In the genomic region with DNA sequence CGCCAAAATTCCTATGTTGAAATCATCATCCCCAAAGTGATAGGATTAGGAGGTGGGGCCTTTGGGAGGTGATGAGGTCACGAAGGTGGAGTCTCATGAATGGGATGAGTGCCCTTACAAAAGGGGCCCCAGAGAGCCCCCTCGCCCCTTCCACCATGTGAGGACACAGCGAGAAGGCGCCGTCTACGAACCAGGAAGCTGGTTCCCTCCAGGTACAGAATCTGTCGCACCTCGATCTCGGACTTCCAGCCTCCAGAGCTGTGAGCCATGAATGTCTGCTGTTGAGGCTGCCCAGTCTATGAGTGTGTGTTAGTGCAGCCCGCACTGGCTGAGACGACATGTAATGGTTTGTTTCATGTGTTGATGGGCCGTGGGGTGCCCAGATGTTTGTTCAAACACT, we compare ENCODE assay signal across 36 cellular contexts.
DNase-seq lines count a peak whose midpoint lies in the region; FAIRE-seq and TF ChIP-seq lines count a peak whose summit lies in the region.
"Had no signal": no experiment of that assay in that cellular context is flagged by ENCODE, and none has a peak within 500 bp of the region (broad histone marks: within the 10 kb centered on the region; RNA-seq: fewer than 3 reads in every experiment).

No MANE protein-coding gene starts in this region.

- no peaks in the 10 kb centered on the region for H3K4me1 Mint-ChIP-seq in astrocyte (ENCODE audit: low read depth, unreplicated experiment)
- no peaks in the 10 kb centered on the region for H3K4me1 Mint-ChIP-seq in chondrocyte (ENCODE audit: low read depth)
- H3K4me1 Mint-ChIP-seq: B cell, CD14-positive monocyte had no signal

- H3K36me3 ChIP-seq in astrocyte (ENCODE audit: insufficient read depth, low read length) (no peaks in the 10 kb centered on the region), kidney (ENCODE audit: control insufficient read depth in 1 of 2, insufficient read depth in 2 of 2, low read length in 2 of 2) (no peaks in the 10 kb centered on the region)
- H3K36me3 ChIP-seq: BE2C had no signal

- no peak overlapping the region for H3K9ac ChIP-seq in astrocyte (ENCODE audit: low read length)
- H3K9ac ChIP-seq in kidney (ENCODE audit: low read length in 2 of 2), result no peak overlapping the region
- H3K9ac ChIP-seq: BLaER1; BLaER1 treated with 17β-estradiol and CSF1 and Interleukin-3, amounts not matched to agents 10 nM and 100 nM had no signal

- H3K27me3 Mint-ChIP-seq in astrocyte (ENCODE audit: low read depth, unreplicated experiment) (no peaks in the 10 kb centered on the region), chondrocyte (ENCODE audit: low read depth) (no peaks in the 10 kb centered on the region)
- H3K27me3 Mint-ChIP-seq: B cell; CD4-positive, alpha-beta memory T cell; CD4-positive, alpha-beta T cell; CD4-positive, CD25-positive, alpha-beta regulatory T cell; CD8-positive, alpha-beta memory T cell had no signal

- no peaks in the 10 kb centered on the region for H3K27me3 ChIP-seq in astrocyte (ENCODE audit: insufficient read depth, low read length)
- H3K27me3 ChIP-seq: BE2C; BLaER1; BLaER1 treated with 17β-estradiol and CSF1 and Interleukin-3, amounts not matched to agents 10 nM and 100 nM had no signal

- no peaks in the 10 kb centered on the region for H3K4me1 ChIP-seq in astrocyte (ENCODE audit: insufficient read depth, low read length)
- H3K4me1 ChIP-seq in kidney (ENCODE audit: control insufficient read depth in 1 of 2, insufficient read depth in 1 of 2, low read depth in 1 of 2, low read length in 2 of 2), result no peaks in the 10 kb centered on the region
- H3K4me1 ChIP-seq: A549; BE2C; BLaER1; BLaER1 treated with 17β-estradiol and CSF1 and Interleukin-3, amounts not matched to agents 10 nM and 100 nM; Caco-2 had no signal

- no peak overlapping the region for H2AFZ ChIP-seq in astrocyte (ENCODE audit: low read depth, low read length)

- H3K4me2 ChIP-seq in astrocyte (ENCODE audit: low read length), result no peak overlapping the region
- H3K4me2 ChIP-seq: A549; BLaER1; BLaER1 treated with 17β-estradiol and CSF1 and Interleukin-3, amounts not matched to agents 10 nM and 100 nM had no signal

- no peak overlapping the region for H3K27ac Mint-ChIP-seq in astrocyte (ENCODE audit: unreplicated experiment)
- H3K27ac Mint-ChIP-seq in chondrocyte (ENCODE audit: unreplicated experiment), result no peak overlapping the region
- H3K27ac Mint-ChIP-seq: B cell; CD4-positive, alpha-beta T cell; CD8-positive, alpha-beta T cell had no signal

- H3K9me3 Mint-ChIP-seq in astrocyte (ENCODE audit: unreplicated experiment) (no peaks in the 10 kb centered on the region), chondrocyte (ENCODE audit: low read depth) (no peaks in the 10 kb centered on the region)
- H3K9me3 Mint-ChIP-seq: CD4-positive, alpha-beta memory T cell; CD4-positive, alpha-beta T cell; CD4-positive, CD25-positive, alpha-beta regulatory T cell; CD8-positive, alpha-beta memory T cell; CD8-positive, alpha-beta T cell had no signal

- TF ChIP-seq CTCF in astrocyte (IDR thresholded peaks at IDR 0.05; ENCODE audit: insufficient read depth, low read depth, low read length), result no peak
- no peak for TF ChIP-seq CTCF in chondrocyte (IDR thresholded peaks at IDR 0.05)
- TF ChIP-seq CTCF in kidney (IDR thresholded peaks at IDR 0.05; ENCODE audit: borderline replicate concordance, extremely low read depth, insufficient read depth), result no peak

- H3K4me3 Mint-ChIP-seq in astrocyte (ENCODE audit: unreplicated experiment) (no peak overlapping the region), chondrocyte (ENCODE audit: unreplicated experiment) (no peak overlapping the region)
- H3K4me3 Mint-ChIP-seq: B cell; CD14-positive monocyte; CD4-positive, alpha-beta memory T cell; CD4-positive, alpha-beta T cell; CD4-positive, CD25-positive, alpha-beta regulatory T cell; CD8-positive, alpha-beta memory T cell; CD8-positive, alpha-beta T cell had no signal

- H3K9me3 ChIP-seq in astrocyte (ENCODE audit: insufficient read depth, low read depth, low read length) (no peaks in the 10 kb centered on the region), kidney (ENCODE audit: control insufficient read depth in 1 of 2, low read length in 2 of 2) (no peaks in the 10 kb centered on the region)
- H3K9me3 ChIP-seq: A549, BE2C, Caco-2 had no signal

- DNase-seq in GM12891 (ENCODE audit: insufficient read length, low spot score), result no peak
- no peak for DNase-seq in GM18507 (ENCODE audit: extremely low spot score, insufficient read length, low read depth)
- no peak for DNase-seq in astrocyte (ENCODE audit: low read depth)
- peak; percentile 79 for DNase-seq in chondrocyte (ENCODE audit: low spot score)
- DNase-seq in DMS 273 (lab: John Stamatoyannopoulos, UW; ENCODE audit: unreplicated experiment), result no peak
- DNase-seq in hippocampal formation (lab: John Stamatoyannopoulos, UW), result no peak
- no peak for DNase-seq in kidney
- no peak for DNase-seq in activated CD4-positive, alpha-beta T cell treated with anti-CD3 and anti-CD28 coated beads, Interleukin-2, amount 50 U/mL, for 48 hours
- DNase-seq: 8988T; ACHN; AML-193; BE2C; C1 segment of cervical spinal cord; Caco-2; Calu3; CD4-positive, alpha-beta memory T cell; CD4-positive, alpha-beta T cell; CD4-positive, CD25-positive, alpha-beta regulatory T cell; CD8-positive, alpha-beta memory T cell; CD8-positive, alpha-beta T cell; COR-L47; DMS 273 treated with DMSO at 0.1 percent for 48 hours; DMS153; DMS53; DMS79; DMS79 treated with DMSO at 0.1 percent for 48 hours; DND-41; EL had no signal

- no peaks in the 10 kb centered on the region for H4K20me1 ChIP-seq in astrocyte (ENCODE audit: insufficient read depth, low read length)

- intact Hi-C loops in kidney (cut with DNase I), result no loop called here

- H3K79me2 ChIP-seq in astrocyte (ENCODE audit: insufficient read depth, low read length), result no peaks in the 10 kb centered on the region

- FAIRE-seq in GM12891 (lab: Jason Lieb, UNC) (peak; percentile 28), GM18507 (lab: Jason Lieb, UNC) (peak; percentile 38), astrocyte (lab: Jason Lieb, UNC) (peak; percentile 67), kidney (lab: Jason Lieb, UNC) (no peak)
- FAIRE-seq: A549, D721Med had no signal

- H3K27ac ChIP-seq in astrocyte (ENCODE audit: low read depth, low read length), result no peak overlapping the region
- H3K27ac ChIP-seq in kidney (ENCODE audit: low read depth in 2 of 2, low read length in 2 of 2), result no peak overlapping the region
- H3K27ac ChIP-seq: 22Rv1; A549; BLaER1; BLaER1 treated with 17β-estradiol and CSF1 and Interleukin-3, amounts not matched to agents 10 nM and 100 nM; C4-2B had no signal

- TF ChIP-seq POLR2A in GM12891 (IDR thresholded peaks at IDR 0.05; ENCODE audit: low read depth, low read length), result no peak

- H3K4me3 ChIP-seq in astrocyte (ENCODE audit: insufficient read depth, low read depth, low read length), result no peak overlapping the region
- H3K4me3 ChIP-seq in kidney (ENCODE audit: low read length in 2 of 2), result no peak overlapping the region
- H3K4me3 ChIP-seq: A549; BLaER1; BLaER1 treated with 17β-estradiol and CSF1 and Interleukin-3, amounts not matched to agents 10 nM and 100 nM had no signal

- H3K36me3 Mint-ChIP-seq in astrocyte (ENCODE audit: low read depth, unreplicated experiment) (no peaks in the 10 kb centered on the region), chondrocyte (ENCODE audit: low read depth) (peaks cover 2% of the 10 kb centered on the region)

TF ChIP-seq in GM12891, 5 proteins besides CTCF, POLR2A, EP300 and RAD21:
- TF ChIP-seq POLR2AphosphoS5 (IDR thresholded peaks at IDR 0.05; ENCODE audit: low read depth, low read length), result no peak
- no peak for TF ChIP-seq POU2F2 (IDR thresholded peaks at IDR 0.05; ENCODE audit: low read depth, low read length)
- TF ChIP-seq PAX5 (IDR thresholded peaks at IDR 0.05; ENCODE audit: insufficient read depth, low read length, severe bottlenecking), result no peak
- no peak for TF ChIP-seq TAF1 (IDR thresholded peaks at IDR 0.05; ENCODE audit: low read depth, low read length)
- TF ChIP-seq SPI1 (IDR thresholded peaks at IDR 0.05; ENCODE audit: low read depth, low read length), result no peak
